ENCODE assay signal across 18 cellular contexts in genomic region chr5:122447941-122448340, GRCh38.
DNase-seq lines count a peak whose midpoint lies in the region; ATAC-seq and TF ChIP-seq lines count a peak whose summit lies in the region.
"Had no signal": no experiment of that assay in that cellular context is flagged by ENCODE, and none has a peak within 500 bp of the region (broad histone marks: within the 10 kb centered on the region; RNA-seq: fewer than 3 reads in every experiment).

No MANE protein-coding gene starts in this region.

- H3K27me3 ChIP-seq in gastroesophageal sphincter = no peaks in the 10 kb centered on the region
- H3K27me3 ChIP-seq: BLaER1 treated with 17β-estradiol and CSF1 and Interleukin-3, amounts not matched to agents 10 nM and 100 nM had no signal

- 38 to 51% methylated on average over 3 of the region's 3 CpGs for WGBS in gastroesophageal sphincter (ENCODE audit: low coverage in 1 of 2), 2 donors

- H3K9me3 ChIP-seq in gastroesophageal sphincter = no peaks in the 10 kb centered on the region
- H3K9me3 ChIP-seq: BE2C; BLaER1 treated with 17β-estradiol and CSF1 and Interleukin-3, amounts not matched to agents 10 nM and 100 nM; HAP-1 had no signal

- no peak overlapping the region for H3K27ac ChIP-seq in gastroesophageal sphincter
- H3K27ac ChIP-seq: 22Rv1; BLaER1 treated with 17β-estradiol and CSF1 and Interleukin-3, amounts not matched to agents 10 nM and 100 nM had no signal

- H3K4me1 ChIP-seq in gastroesophageal sphincter = no peaks in the 10 kb centered on the region
- H3K4me1 ChIP-seq: BE2C; BLaER1 treated with 17β-estradiol and CSF1 and Interleukin-3, amounts not matched to agents 10 nM and 100 nM; HAP-1 had no signal

- no peak for TF ChIP-seq EP300 in gastroesophageal sphincter (IDR thresholded peaks at IDR 0.05)

- POLR2A ChIA-PET in HEK293T (lab: Yijun Ruan, JAX) = no interaction called here

- peaks cover 0 to 13% of the 10 kb centered on the region in 2 donors for H3K36me3 ChIP-seq in gastroesophageal sphincter
- H3K36me3 ChIP-seq: BE2C; BLaER1 treated with 17β-estradiol and CSF1 and Interleukin-3, amounts not matched to agents 10 nM and 100 nM; HAP-1 had no signal

- no peak for TF ChIP-seq POLR2A in gastroesophageal sphincter (IDR thresholded peaks at IDR 0.05)

- CTCF ChIA-PET in HEK293T (lab: Yijun Ruan, JAX) = interaction anchor here (1.5 kb wide), 1 partner anchor 11 kb away, joined by 4 read pairs; no protein-coding TSS in a partner anchor

- no peak overlapping the region for H3K4me3 ChIP-seq in gastroesophageal sphincter
- H3K4me3 ChIP-seq: BLaER1 treated with 17β-estradiol and CSF1 and Interleukin-3, amounts not matched to agents 10 nM and 100 nM; HAP-1 had no signal

- peak; percentile 28 for DNase-seq in D341Med (ENCODE audit: low spot score)
- peak; percentile 73 for DNase-seq in NCI-H1105 treated with DMSO at 0.1 percent for 48 hours (lab: John Stamatoyannopoulos, UW)
- peak; percentile 83 for DNase-seq in NCI-H82 treated with DMSO at 0.1 percent for 48 hours (lab: John Stamatoyannopoulos, UW; ENCODE audit: unreplicated experiment)
- DNase-seq in HEK293T (ENCODE audit: extremely low spot score) = no peak
- no peak for DNase-seq in glomerular visceral epithelial cell (ENCODE audit: extremely low spot score)
- no peak for DNase-seq in NCI-H1694 treated with DMSO at 0.1 percent for 48 hours (lab: John Stamatoyannopoulos, UW)
- DNase-seq: AML-193; BE2C; CD4-positive, alpha-beta T cell; CD8-positive, alpha-beta memory T cell; DMS153; DND-41; GOT3 had no signal

- ATAC-seq in SK-N-SH treated with all-trans-retinoic acid at 6 μM for 48 hours (no peak), gastroesophageal sphincter (no peak)

- TF ChIP-seq CTCF in gastroesophageal sphincter (IDR thresholded peaks at IDR 0.05) = no peak

TF ChIP-seq in SK-N-SH treated with all-trans-retinoic acid at 6 μM for 48 hours, 23 proteins besides CTCF, POLR2A, EP300 and RAD21 (continues in another document):
- no peak for TF ChIP-seq PPARA (CRISPR knock-in tag; IDR thresholded peaks at IDR 0.05; ENCODE audit: borderline replicate concordance)
- TF ChIP-seq ARNTL (CRISPR knock-in tag; IDR thresholded peaks at IDR 0.05; ENCODE audit: borderline replicate concordance, low read depth) = no peak
- TF ChIP-seq ZFP30 (CRISPR knock-in tag; IDR thresholded peaks at IDR 0.05) = no peak
- no peak for TF ChIP-seq POU6F1 (CRISPR knock-in tag; IDR thresholded peaks at IDR 0.05; ENCODE audit: borderline replicate concordance, low read depth)
- no peak for TF ChIP-seq CSRNP3 (CRISPR knock-in tag; IDR thresholded peaks at IDR 0.05)
- TF ChIP-seq ZNF8 (CRISPR knock-in tag; IDR thresholded peaks at IDR 0.05) = no peak
- TF ChIP-seq ZFP3 (CRISPR knock-in tag; IDR thresholded peaks at IDR 0.05) = no peak
- no peak for TF ChIP-seq PATZ1 (CRISPR knock-in tag; IDR thresholded peaks at IDR 0.05; ENCODE audit: borderline replicate concordance)
- no peak for TF ChIP-seq ZNF565 (CRISPR knock-in tag; conservative IDR thresholded peaks at IDR 0.05; ENCODE audit: low read depth)

TF ChIP-seq in HEK293T, 16 proteins besides CTCF, POLR2A, EP300 and RAD21:
- TF ChIP-seq SP1 (IDR thresholded peaks at IDR 0.05) (no peak), LEF1 (IDR thresholded peaks at IDR 0.05; ENCODE audit: borderline replicate concordance) (no peak), CTBP1 (IDR thresholded peaks at IDR 0.05; ENCODE audit: borderline replicate concordance) (no peak), FOXM1 (IDR thresholded peaks at IDR 0.05; ENCODE audit: borderline replicate concordance) (no peak), NFRKB (IDR thresholded peaks at IDR 0.05) (no peak), TARDBP (IDR thresholded peaks at IDR 0.05) (no peak), BHLHE40 (IDR thresholded peaks at IDR 0.05; ENCODE audit: borderline replicate concordance) (no peak), FOXA1 (IDR thresholded peaks at IDR 0.05) (no peak), L3MBTL2 (conservative IDR thresholded peaks at IDR 0.05) (no peak), ZNF384 (IDR thresholded peaks at IDR 0.05) (no peak), FOXK2 (IDR thresholded peaks at IDR 0.05) (no peak)

Comparison
In these comparisons a context has a peak if more than half of its experiments do, and no peak if none do; other contexts are left out.
1. DNase-seq: peak in D341Med (single experiment), NCI-H1105 treated with DMSO at 0.1 percent for 48 hours (single experiment) and NCI-H82 treated with DMSO at 0.1 percent for 48 hours (single experiment); none in HEK293T (single experiment), glomerular visceral epithelial cell (single experiment) and NCI-H1694 treated with DMSO at 0.1 percent for 48 hours (single experiment).